In the genomic region with DNA sequence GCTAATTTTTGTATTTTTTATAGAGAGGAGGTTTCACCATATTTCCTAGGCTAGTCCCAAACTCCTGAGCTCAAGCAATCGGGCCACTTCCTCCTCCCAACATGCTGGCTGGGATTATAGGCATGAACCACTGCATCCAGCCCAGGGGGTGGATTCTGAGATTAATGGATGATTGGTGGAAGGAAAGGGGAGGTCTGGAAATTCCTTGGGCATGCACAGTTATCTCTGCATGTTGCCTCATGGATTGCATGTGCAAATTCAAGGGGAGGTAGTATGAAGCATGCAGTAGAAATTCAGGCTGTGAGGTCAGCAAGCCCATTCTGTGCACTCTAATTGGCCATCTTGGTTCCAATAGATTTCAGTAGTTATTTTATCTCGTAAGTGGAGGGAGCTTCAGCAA, we compare ENCODE assay signal across 20 cellular contexts.
"Had no signal": no experiment of that assay in that cellular context is flagged by ENCODE, and none has a peak within 500 bp of the region (broad histone marks: within the 10 kb centered on the region; RNA-seq: fewer than 3 reads in every experiment).

No MANE protein-coding gene starts in this region.

- H3K4me1 ChIP-seq: prostate gland, suprapubic skin, tibial artery, upper lobe of right lung had no signal

- DNase-seq: islet precursor cell; left ventricle myocardium inferior; midbrain; mucosa of descending colon; naive thymus-derived CD4-positive, alpha-beta T cell; pancreas; posterior cingulate gyrus; retina; right cardiac atrium; spleen; stimulated activated CD4-positive, alpha-beta T cell treated with anti-CD3 and anti-CD28 coated beads, Interleukin-4, amount 100 ng/mL, for 24 hours; stimulated activated naive CD4-positive, alpha-beta T cell; tibial artery; trophoblast cell; upper lobe of right lung had no signal

- H3K4me3 ChIP-seq: left ventricle myocardium inferior, lung, mucosa of descending colon, pancreas, prostate gland, skin epidermis, spleen, suprapubic skin, thoracic aorta, tibial artery, upper lobe of right lung had no signal

- H3K27ac ChIP-seq: left ventricle myocardium inferior, pancreas, prostate gland, skin epidermis, spleen, suprapubic skin, thoracic aorta, tibial artery, upper lobe of right lung had no signal

- H3K36me3 ChIP-seq: left ventricle myocardium inferior, pancreas, prostate gland, spleen, suprapubic skin, thoracic aorta, tibial artery, upper lobe of right lung had no signal

- H3K9me3 ChIP-seq: left ventricle myocardium inferior, mucosa of descending colon, pancreas, prostate gland, spleen, suprapubic skin, thoracic aorta, tibial artery, upper lobe of right lung had no signal

- H3K27me3 ChIP-seq: pancreas, suprapubic skin, tibial artery, upper lobe of right lung had no signal
